In genomic region chr15:51299187-51300015, GRCh38 we compare ENCODE assay signal across 1 cellular context.
TF ChIP-seq lines count a peak whose summit lies in the region.

No MANE protein-coding gene starts in this region.

TF ChIP-seq in HepG2, 621 proteins besides CTCF, POLR2A, EP300 and RAD21 (continued from another document and continues in another):
- TF ChIP-seq ZSCAN5A (CRISPR knock-in tag; IDR thresholded peaks at IDR 0.05; ENCODE audit: borderline replicate concordance), result 0 out of 2 replicates have a peak, but pooled peaks have one; percentile 45
- TF ChIP-seq FOXP4 (CRISPR knock-in tag; IDR thresholded peaks at IDR 0.05), result peak; percentile 66
- 0 out of 2 replicates have a peak, but pooled peaks have one; percentile 17 for TF ChIP-seq NCOA2 (CRISPR knock-in tag; IDR thresholded peaks at IDR 0.05)
- TF ChIP-seq GRHL1 (CRISPR knock-in tag; conservative IDR thresholded peaks at IDR 0.05), result no peak
- TF ChIP-seq ZNF101 (CRISPR knock-in tag; IDR thresholded peaks at IDR 0.05; ENCODE audit: borderline replicate concordance, low read depth), result no peak
- TF ChIP-seq TOE1 (CRISPR knock-in tag; IDR thresholded peaks at IDR 0.05), result no peak
- TF ChIP-seq ZBTB44 (CRISPR knock-in tag; IDR thresholded peaks at IDR 0.05), result no peak
- no peak for TF ChIP-seq ELF4 (CRISPR knock-in tag; IDR thresholded peaks at IDR 0.05; ENCODE audit: borderline replicate concordance)
- TF ChIP-seq HNF4G (IDR thresholded peaks at IDR 0.05; ENCODE audit: borderline replicate concordance, low read depth, low read length), result peak; percentile 9; the same call in 1 of the 2 replicates
- TF ChIP-seq HNF4G (CRISPR knock-in tag; IDR thresholded peaks at IDR 0.05; ENCODE audit: borderline replicate concordance, low read depth), result peak; percentile 48; the same call in 1 of the 2 replicates
- 0 out of 2 replicates have a peak, but pooled peaks have one; percentile 21 for TF ChIP-seq ARID3A (IDR thresholded peaks at IDR 0.05; ENCODE audit: low read depth, low read length)
- 0 out of 2 replicates have a peak, but pooled peaks have one; percentile 38 for TF ChIP-seq ZBTB10 (CRISPR knock-in tag; IDR thresholded peaks at IDR 0.05; ENCODE audit: borderline replicate concordance)
- TF ChIP-seq ZBTB34 (CRISPR knock-in tag; IDR thresholded peaks at IDR 0.05), result peak; percentile 90
- no peak for TF ChIP-seq MTF2 (CRISPR knock-in tag; IDR thresholded peaks at IDR 0.05; ENCODE audit: borderline replicate concordance)
- peak; percentile 23; the same call in 1 of the 2 replicates for TF ChIP-seq ZSCAN25 (CRISPR knock-in tag; IDR thresholded peaks at IDR 0.05)
- TF ChIP-seq GMEB1 (CRISPR knock-in tag; IDR thresholded peaks at IDR 0.05; ENCODE audit: borderline replicate concordance), result no peak
- TF ChIP-seq RXRA (CRISPR knock-in tag; IDR thresholded peaks at IDR 0.05), result peak; percentile 30; the same call in 1 of the 2 replicates
- no peak for TF ChIP-seq KAT2B (IDR thresholded peaks at IDR 0.05; ENCODE audit: borderline replicate concordance, low read depth, low read length)
- TF ChIP-seq MLX (CRISPR knock-in tag; IDR thresholded peaks at IDR 0.05), result peak; percentile 54; the same call in 1 of the 2 replicates
- no peak for TF ChIP-seq ELF1 (CRISPR knock-in tag; IDR thresholded peaks at IDR 0.05)
- TF ChIP-seq HNF4A (CRISPR knock-in tag; IDR thresholded peaks at IDR 0.05), result peak; percentile 52; the same call in 1 of the 2 replicates
- TF ChIP-seq ZSCAN31 (CRISPR knock-in tag; IDR thresholded peaks at IDR 0.05; ENCODE audit: low read depth), result peak; percentile 71
- TF ChIP-seq ZBTB20 (CRISPR knock-in tag; IDR thresholded peaks at IDR 0.05; ENCODE audit: borderline replicate concordance, low read depth), result peak; percentile 34; the same call in 1 of the 2 replicates
- peak; percentile 47; the same call in 1 of the 2 replicates for TF ChIP-seq ZNF687 (CRISPR knock-in tag; IDR thresholded peaks at IDR 0.05)
- TF ChIP-seq ZEB1 (IDR thresholded peaks at IDR 0.05; ENCODE audit: insufficient replicate concordance, low read depth), result no peak
- peak; percentile 62 for TF ChIP-seq TCF7 (IDR thresholded peaks at IDR 0.05; ENCODE audit: low read depth)
- no peak for TF ChIP-seq PHB2 (IDR thresholded peaks at IDR 0.05; ENCODE audit: partially characterized antibody)
- TF ChIP-seq ZNF296 (CRISPR knock-in tag; conservative IDR thresholded peaks at IDR 0.05), result no peak
- no peak for TF ChIP-seq ZNF629 (CRISPR knock-in tag; conservative IDR thresholded peaks at IDR 0.05)
- TF ChIP-seq U2AF1 (optimal IDR thresholded peaks at IDR 0.05; ENCODE audit: low read depth, low read length), result peak; percentile 55
- TF ChIP-seq NR2F2 (IDR thresholded peaks at IDR 0.05; ENCODE audit: borderline replicate concordance, low read depth), result peak; percentile 95
- no peak for TF ChIP-seq CHD4 (IDR thresholded peaks at IDR 0.05; ENCODE audit: borderline replicate concordance, low read length)
- TF ChIP-seq TOPORS (CRISPR knock-in tag; IDR thresholded peaks at IDR 0.05), result 0 out of 2 replicates have a peak, but pooled peaks have one; percentile 46
- TF ChIP-seq SP5 (CRISPR knock-in tag; IDR thresholded peaks at IDR 0.05; ENCODE audit: borderline replicate concordance, low read depth), result peak; percentile 98
- TF ChIP-seq TCF7L2 (IDR thresholded peaks at IDR 0.05; ENCODE audit: low read depth, low read length), result no peak
- TF ChIP-seq HNRNPH1 (optimal IDR thresholded peaks at IDR 0.05; ENCODE audit: low read depth, low read length), result no peak
